In the genomic region with DNA sequence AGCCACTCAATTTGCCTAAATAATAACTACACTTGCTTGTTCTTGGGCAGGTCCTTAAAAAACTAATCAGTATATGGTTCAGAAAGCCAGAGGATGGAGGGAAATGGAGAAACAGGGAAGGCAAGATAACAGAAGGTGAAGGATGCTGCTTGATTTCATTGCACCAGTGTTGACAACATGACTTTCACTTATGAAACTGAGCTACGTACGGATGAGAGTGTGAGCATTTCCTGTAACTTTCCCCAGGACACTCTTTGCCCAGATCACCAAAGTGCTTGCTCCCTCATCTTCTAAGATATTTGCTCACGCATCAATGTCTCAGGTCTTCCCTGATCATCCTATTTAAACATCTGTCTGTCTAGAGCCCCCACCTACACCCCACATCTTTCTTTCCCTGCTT, we compare ENCODE assay signal across 1 cellular context.
TF ChIP-seq lines count a peak whose summit lies in the region.

No MANE protein-coding gene starts in this region.

TF ChIP-seq in A549, 52 proteins besides CTCF, POLR2A, EP300 and RAD21 (continued from another document):
- TF ChIP-seq, protein P1, sequence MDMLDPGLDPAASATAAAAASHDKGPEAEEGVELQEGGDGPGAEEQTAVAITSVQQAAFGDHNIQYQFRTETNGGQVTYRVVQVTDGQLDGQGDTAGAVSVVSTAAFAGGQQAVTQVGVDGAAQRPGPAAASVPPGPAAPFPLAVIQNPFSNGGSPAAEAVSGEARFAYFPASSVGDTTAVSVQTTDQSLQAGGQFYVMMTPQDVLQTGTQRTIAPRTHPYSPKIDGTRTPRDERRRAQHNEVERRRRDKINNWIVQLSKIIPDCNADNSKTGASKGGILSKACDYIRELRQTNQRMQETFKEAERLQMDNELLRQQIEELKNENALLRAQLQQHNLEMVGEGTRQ (IDR thresholded peaks at IDR 0.05): no peak
- TF ChIP-seq MAZ (IDR thresholded peaks at IDR 0.05; ENCODE audit: borderline replicate concordance, low read depth, low read length) (no peak), TP53 (CRISPR knock-in tag; IDR thresholded peaks at IDR 0.05) (no peak), ZFP36 (IDR thresholded peaks at IDR 0.05; ENCODE audit: borderline replicate concordance, partially characterized antibody) (no peak), ZC3H11A (IDR thresholded peaks at IDR 0.05) (no peak)
TF ChIP-seq in A549: peak in this region for 0.
